In genomic region chr18:80262241-80263033, GRCh38 we compare ENCODE assay signal across 8 cellular contexts. TPM values are rescaled to one million over a fixed set of nuclear protein-coding genes. Genes with fewer than 3 reads are reported as not detected.
DNase-seq lines count a peak whose midpoint lies in the region; ATAC-seq and TF ChIP-seq lines count a peak whose summit lies in the region.
"Not testable (repeated sequence)": the region's sequence is repeated elsewhere in the genome, so short reads cannot be mapped to it uniquely, and the experiment has no call there.

No MANE protein-coding gene starts in this region.

- in situ Hi-C loops in gastrocnemius medialis (cut with MboI; ENCODE audit: low sequenced_read_pairs in 4 of 4) = not testable (repeated sequence)

- CTCF ChIA-PET in activated CD8-positive, alpha-beta T cell treated with anti-CD3 and anti-CD28 coated beads for 36 hours (lab: Charles Lee) = not testable (repeated sequence)

- H3K9me3 Mint-ChIP-seq in activated CD8-positive, alpha-beta T cell treated with anti-CD3 and anti-CD28 coated beads for 36 hours = not testable (repeated sequence)

- not testable (repeated sequence) for H3K4me1 Mint-ChIP-seq in activated CD8-positive, alpha-beta T cell treated with anti-CD3 and anti-CD28 coated beads for 36 hours (ENCODE audit: low read depth)

- H3K4me3 Mint-ChIP-seq in activated CD8-positive, alpha-beta T cell treated with anti-CD3 and anti-CD28 coated beads for 36 hours = not testable (repeated sequence)

- intact Hi-C loops in activated CD8-positive, alpha-beta T cell treated with anti-CD3 and anti-CD28 coated beads for 36 hours (cut with micrococcal nuclease); body of pancreas (cut with DNase I); right lobe of liver (cut with DNase I); gastrocnemius medialis (cut with DNase I; ENCODE audit: low total_unique reads); uterus (cut with DNase I; ENCODE audit: low total_unique reads): not testable (repeated sequence)

- not testable (repeated sequence) for H3K9me3 ChIP-seq in body of pancreas, right lobe of liver, gastrocnemius medialis, uterus

- TF ChIP-seq POLR2A in body of pancreas (IDR thresholded peaks at IDR 0.05); right lobe of liver (IDR thresholded peaks at IDR 0.05); gastrocnemius medialis (IDR thresholded peaks at IDR 0.05); uterus (IDR thresholded peaks at IDR 0.05): not testable (repeated sequence)

- not testable (repeated sequence) for H3K36me3 Mint-ChIP-seq in activated CD8-positive, alpha-beta T cell treated with anti-CD3 and anti-CD28 coated beads for 36 hours (ENCODE audit: low read depth)

- not testable (repeated sequence) for H3K4me3 ChIP-seq in body of pancreas, right lobe of liver, gastrocnemius medialis, uterus
- H3K4me3 ChIP-seq in fibroblast of villous mesenchyme (ENCODE audit: low read depth, low read length) = peak overlapping the region; percentile 56

- H3K36me3 ChIP-seq in body of pancreas (replicated peaks in 1 of 2; ENCODE audit: insufficient read depth in 1 of 2, low read depth in 2 of 2); right lobe of liver; gastrocnemius medialis; uterus: not testable (repeated sequence)

- peak; percentile 49 for ATAC-seq in activated CD8-positive, alpha-beta T cell treated with anti-CD3 and anti-CD28 coated beads for 36 hours
- ATAC-seq in body of pancreas (peak; percentile 66), right lobe of liver (peak in 3 of 4 donors; percentile 22 to 53 (median 45)), gastrocnemius medialis (peak in 1 of 2 donors; percentile 44)

- TF ChIP-seq CTCF in GM10266 (IDR thresholded peaks at IDR 0.05; ENCODE audit: control insufficient read depth, insufficient read depth, low read depth, missing control alignments) (peak; percentile 41), body of pancreas (IDR thresholded peaks at IDR 0.05) (peak in 6 of 7 experiments; percentile 25 to 40 (median 36)), fibroblast of villous mesenchyme (IDR thresholded peaks at IDR 0.05; ENCODE audit: insufficient read depth, low read depth, low read length) (peak; percentile 77), right lobe of liver (IDR thresholded peaks at IDR 0.05) (peak; percentile 37 to 43 (median 38)), gastrocnemius medialis (IDR thresholded peaks at IDR 0.05 in 4 of 5, conservative IDR thresholded peaks at IDR 0.05 in 1 of 5) (peak in 4 of 5 experiments; percentile 9 to 66 (median 44)), uterus (IDR thresholded peaks at IDR 0.05) (peak in 3 of 4 experiments; percentile 8 to 37 (median 24))
- TF ChIP-seq CTCF in activated CD8-positive, alpha-beta T cell treated with anti-CD3 and anti-CD28 coated beads for 36 hours (IDR thresholded peaks at IDR 0.05) = peak; percentile 82

- H3K27me3 ChIP-seq in body of pancreas, right lobe of liver, gastrocnemius medialis, uterus: not testable (repeated sequence)

- H3K27ac ChIP-seq in body of pancreas, right lobe of liver, gastrocnemius medialis, uterus: not testable (repeated sequence)

- not testable (repeated sequence) for H3K27me3 Mint-ChIP-seq in activated CD8-positive, alpha-beta T cell treated with anti-CD3 and anti-CD28 coated beads for 36 hours

- H3K27ac Mint-ChIP-seq in activated CD8-positive, alpha-beta T cell treated with anti-CD3 and anti-CD28 coated beads for 36 hours = not testable (repeated sequence)

- 64 to 87% methylated on average over 90 of the region's 91 CpGs for WGBS in body of pancreas, 2 donors
- WGBS in right lobe of liver (ENCODE audit: insufficient coverage, low coverage, low lambda C conversion rate, missing lambda C conversion rate) = 83% methylated on average over 84 of the region's 91 CpGs

- H3K4me1 ChIP-seq in body of pancreas, right lobe of liver, gastrocnemius medialis, uterus: not testable (repeated sequence)

- not testable (repeated sequence) for DNase-seq in GM10266 (ENCODE audit: extremely low spot score); gastrocnemius medialis
- DNase-seq in NAMALWA (ENCODE audit: low spot score) (peak; percentile 44), body of pancreas (peak; percentile 23 to 55 (median 32)), fibroblast of villous mesenchyme (ENCODE audit: low read depth) (peak; percentile 77), right lobe of liver (peak; percentile 31 to 62 (median 53)), uterus (peak; percentile 28 to 31)
- peak; percentile 61 for DNase-seq in activated CD8-positive, alpha-beta T cell treated with anti-CD3 and anti-CD28 coated beads for 36 hours

- POLR2A ChIA-PET in activated CD8-positive, alpha-beta T cell treated with anti-CD3 and anti-CD28 coated beads for 36 hours (lab: Charles Lee) = not testable (repeated sequence)

RNA-seq across cellular contexts. Expression of gene PARD6G, which starts 15.1 kb away (rescaled TPM):
- total RNA-seq in activated CD8-positive, alpha-beta T cell treated with anti-CD3 and anti-CD28 coated beads for 36 hours = under 1 TPM; 0.16 to 0.23 TPM
- total RNA-seq in body of pancreas (1 to 10 TPM; 2.6 to 3.1 TPM), fibroblast of villous mesenchyme (1.7 and 3.5 TPM in 2 replicates), right lobe of liver (1 to 10 TPM; 1.1 to 5.5 (median 2.1) TPM), gastrocnemius medialis (1 to 10 TPM in 1 of 4 donors, under 1 TPM in 3; 0.39 to 9.2 (median 0.48) TPM), uterus (10 to 100 TPM in 3 of 4 donors, 1 to 10 TPM in 1; 4.6 to 15.9 (median 11.9) TPM)

Comparison
In these comparisons a context has a peak if more than half of its experiments do, and no peak if none do; other contexts are left out.
1. CTCF ChIP-seq: peak in every context shown above with its lines; median percentile 82 in activated CD8-positive, alpha-beta T cell treated with anti-CD3 and anti-CD28 coated beads for 36 hours; 77 in fibroblast of villous mesenchyme; 44 in gastrocnemius medialis; 41 in GM10266; 38 in right lobe of liver; 36 in body of pancreas; 24 in uterus.